ENCODE assay signal across 20 cellular contexts in genomic region chr2:32652555-32653209, GRCh38. TPM values are rescaled to one million over a fixed set of nuclear protein-coding genes. Genes with fewer than 3 reads are reported as not detected.
A peak's percentile ranks its signal among the peaks of the same experiment; 100 is the strongest.
DNase-seq lines count a peak whose midpoint lies in the region; ATAC-seq and TF ChIP-seq lines count a peak whose summit lies in the region.
"Had no signal": no experiment of that assay in that cellular context is flagged by ENCODE, and none has a peak within 500 bp of the region (broad histone marks: within the 10 kb centered on the region; RNA-seq: fewer than 3 reads in every experiment).

No MANE protein-coding gene starts in this region.

- H2BK5ac ChIP-seq in IMR-90 (ENCODE audit: low read depth, low read length, poor library complexity, severe bottlenecking), result peak overlapping the region; percentile 68

- peaks cover 0 to 10% of the 10 kb centered on the region in 2 experiments; a peak in 3 of 4 replicates for H3K79me1 ChIP-seq in IMR-90 (ENCODE audit: low read depth in 1 of 2, low read length in 2 of 2)

- H3K14ac ChIP-seq in IMR-90 (replicated peaks; ENCODE audit: low read depth, low read length), result no peak overlapping the region

- intact Hi-C loops in IMR-90 (cut with micrococcal nuclease), result no loop called here

- H3K36me3 Mint-ChIP-seq in brain, result peaks cover 63% of the 10 kb centered on the region
- H3K36me3 Mint-ChIP-seq: natural killer cell had no signal

- H4K20me1 ChIP-seq in IMR-90 (ENCODE audit: insufficient read depth, low read length) (no peaks in the 10 kb centered on the region), osteoblast (ENCODE audit: insufficient read depth, low read length) (no peaks in the 10 kb centered on the region)

- H3K9me3 Mint-ChIP-seq in brain, result no peaks in the 10 kb centered on the region
- H3K9me3 Mint-ChIP-seq: activated CD8-positive, alpha-beta T cell treated with anti-CD3 and anti-CD28 coated beads for 36 hours; activated naive CD8-positive, alpha-beta T cell treated with anti-CD3 and anti-CD28 coated beads for 36 hours; activated T-cell treated with anti-CD3 and anti-CD28 coated beads, Interleukin-2, amount 50 U/mL, for 72 hours; natural killer cell; stimulated activated memory B cell treated with anti-CD40 and anti-IgM and Interleukin-4, amounts not matched to agents 10 μg/mL and 1 μg/mL and 100 μg/mL, for 72 hours; T-helper 1 cell treated with Interleukin-12 subunit alpha and Interleukin-12 subunit beta and Interleukin-4 antibody, amounts not matched to agents 30 μg/mL and 1 μg/mL, for 36 hours had no signal

- no peak overlapping the region for H3K18ac ChIP-seq in IMR-90 (ENCODE audit: low read depth, low read length)

- no peak overlapping the region for H2AFZ ChIP-seq in IMR-90 (replicated peaks; ENCODE audit: low read length, poor library complexity)
- peak overlapping the region; percentile 10 for H2AFZ ChIP-seq in osteoblast (ENCODE audit: low read length)

- no peak overlapping the region for H2BK15ac ChIP-seq in IMR-90 (ENCODE audit: low read depth, low read length)

- peak; percentile 21; the same call in 1 of the 2 replicates for ATAC-seq in IMR-90 (ENCODE audit: low read depth)
- no peak for ATAC-seq in GM18870 (IDR thresholded peaks at IDR 0.05; ENCODE audit: unreplicated experiment)
- no peak for ATAC-seq in HG03432 (IDR thresholded peaks at IDR 0.05; ENCODE audit: unreplicated experiment)
- ATAC-seq: activated CD8-positive, alpha-beta T cell treated with anti-CD3 and anti-CD28 coated beads for 36 hours; activated T-cell treated with anti-CD3 and anti-CD28 coated beads, Interleukin-2, amount 50 U/mL, for 72 hours; HepG2; natural killer cell; psoas muscle; stimulated activated memory B cell treated with anti-CD40 and anti-IgM and Interleukin-4, amounts not matched to agents 10 μg/mL and 1 μg/mL and 100 μg/mL, for 72 hours had no signal

- no peak overlapping the region; a peak in 1 of 4 replicates for H4K8ac ChIP-seq in IMR-90 (ENCODE audit: low read depth in 2 of 2, low read length in 2 of 2)

- no peak for TF ChIP-seq POLR2A in IMR-90 (IDR thresholded peaks at IDR 0.05; ENCODE audit: low read depth, low read length)

- in situ Hi-C loops in IMR-90 (cut with MboI; ENCODE audit: low sequenced_read_pairs), result no loop called here

- no peaks in the 10 kb centered on the region; the same call in 1 of the 2 replicates for H3K9me1 ChIP-seq in IMR-90 (ENCODE audit: insufficient read depth, low read length)

- WGBS in IMR-90 (ENCODE audit: extremely low coverage in 2 of 2, insufficient read length in 1 of 2), 2 experiments, result 100% methylated on average over 1 of the region's 7 CpGs; no CpG with 5 or more reads in 1 of the 2 experiments

- H3K27ac Mint-ChIP-seq in brain, result peak overlapping the region in 4 of 5 experiments; percentile 6 to 80 (median 60)
- H3K27ac Mint-ChIP-seq: activated CD8-positive, alpha-beta T cell treated with anti-CD3 and anti-CD28 coated beads for 36 hours; activated naive CD8-positive, alpha-beta T cell treated with anti-CD3 and anti-CD28 coated beads for 36 hours; activated T-cell treated with anti-CD3 and anti-CD28 coated beads, Interleukin-2, amount 50 U/mL, for 72 hours; natural killer cell; stimulated activated memory B cell treated with anti-CD40 and anti-IgM and Interleukin-4, amounts not matched to agents 10 μg/mL and 1 μg/mL and 100 μg/mL, for 72 hours; T-helper 1 cell treated with Interleukin-12 subunit alpha and Interleukin-12 subunit beta and Interleukin-4 antibody, amounts not matched to agents 30 μg/mL and 1 μg/mL, for 36 hours had no signal

- H3K4me2 ChIP-seq in IMR-90 (ENCODE audit: low read depth, low read length) (no peak overlapping the region; the same call in 1 of the 2 replicates), osteoblast (ENCODE audit: insufficient read depth, low read length) (peak overlapping the region; percentile 81)

- peak overlapping the region in 1 of 5 experiments; percentile 6 for H3K4me3 Mint-ChIP-seq in brain
- H3K4me3 Mint-ChIP-seq: activated CD8-positive, alpha-beta T cell treated with anti-CD3 and anti-CD28 coated beads for 36 hours; activated naive CD8-positive, alpha-beta T cell treated with anti-CD3 and anti-CD28 coated beads for 36 hours; activated T-cell treated with anti-CD3 and anti-CD28 coated beads, Interleukin-2, amount 50 U/mL, for 72 hours; natural killer cell; stimulated activated memory B cell treated with anti-CD40 and anti-IgM and Interleukin-4, amounts not matched to agents 10 μg/mL and 1 μg/mL and 100 μg/mL, for 72 hours; T-helper 1 cell treated with Interleukin-12 subunit alpha and Interleukin-12 subunit beta and Interleukin-4 antibody, amounts not matched to agents 30 μg/mL and 1 μg/mL, for 36 hours had no signal

- H3K4me1 ChIP-seq in IMR-90 (ENCODE audit: control insufficient read depth, insufficient read depth, low read length), result no peaks in the 10 kb centered on the region
- peaks cover 11% of the 10 kb centered on the region for H3K4me1 ChIP-seq in osteoblast (ENCODE audit: insufficient read depth, low read length)
- H3K4me1 ChIP-seq: upper lobe of left lung had no signal

- dilution Hi-C loops in IMR-90 (cut with HindIII; ENCODE audit: low sequenced_read_pairs, unreplicated experiment), result no loop called here

- H2BK120ac ChIP-seq in IMR-90 (ENCODE audit: low read depth, low read length), result no peak overlapping the region

- no peak overlapping the region for H3K4me3 ChIP-seq in IMR-90 (ENCODE audit: insufficient read depth, low read depth, low read length)
- peak overlapping the region; percentile 41 for H3K4me3 ChIP-seq in osteoblast (ENCODE audit: insufficient read depth, low read length)
- H3K4me3 ChIP-seq: psoas muscle, upper lobe of left lung had no signal

- H2AK9ac ChIP-seq in IMR-90 (replicated peaks; ENCODE audit: low read depth, low read length, poor library complexity), result no peak overlapping the region

- DNase-seq in IMR-90, result peak; percentile 12
- peak; percentile 28 for DNase-seq in NCI-H69 (lab: John Stamatoyannopoulos, UW)
- no peak for DNase-seq in osteoblast (ENCODE audit: insufficient read length, low spot score, missing footprints)
- no peak for DNase-seq in central memory CD4-positive, alpha-beta T cell
- DNase-seq in HuH-7.5 (ENCODE audit: low spot score), result no peak
- DNase-seq: activated CD8-positive, alpha-beta T cell treated with anti-CD3 and anti-CD28 coated beads for 36 hours; activated naive CD8-positive, alpha-beta T cell treated with anti-CD3 and anti-CD28 coated beads for 36 hours; activated T-cell treated with anti-CD3 and anti-CD28 coated beads, Interleukin-2, amount 50 U/mL, for 72 hours; MM.1S; natural killer cell; psoas muscle; Right ventricle myocardium superior; upper lobe of left lung; WERI-Rb-1 had no signal

- POLR2A ChIA-PET in IMR-90 (lab: Charles Lee; ENCODE audit: unreplicated experiment), result interaction anchor here (0.6 kb wide), 1 partner anchor 743 kb away, joined by 3 read pairs; no protein-coding TSS in a partner anchor

- TF ChIP-seq CTCF in IMR-90 (conservative IDR thresholded peaks at IDR 0.05; ENCODE audit: low read depth, low read length), result no peak
- TF ChIP-seq CTCF in brain (conservative IDR thresholded peaks at IDR 0.05), result no peak
- TF ChIP-seq CTCF in osteoblast (IDR thresholded peaks at IDR 0.05; ENCODE audit: extremely low read depth, low read depth, low read length), result no peak

- peaks cover 6% of the 10 kb centered on the region for H3K4me1 Mint-ChIP-seq in brain
- H3K4me1 Mint-ChIP-seq: natural killer cell; stimulated activated memory B cell treated with anti-CD40 and anti-IgM and Interleukin-4, amounts not matched to agents 10 μg/mL and 1 μg/mL and 100 μg/mL, for 72 hours had no signal

- CTCF ChIA-PET in IMR-90 (lab: Yijun Ruan, JAX), result no interaction called here

- no peak overlapping the region for H3K4ac ChIP-seq in IMR-90 (ENCODE audit: low read depth, low read length)

- no peaks in the 10 kb centered on the region for H3K79me2 ChIP-seq in osteoblast (ENCODE audit: insufficient read depth, low read length)

- H3K56ac ChIP-seq in IMR-90 (ENCODE audit: extremely low read depth, insufficient read depth, low read length), result no peak overlapping the region

- no peak overlapping the region for H3K23ac ChIP-seq in IMR-90 (ENCODE audit: low read depth, low read length)

- no peak overlapping the region; the same call in 1 of the 2 replicates for H3K27ac ChIP-seq in IMR-90 (ENCODE audit: insufficient read depth, low read length)
- peak overlapping the region; percentile 61 for H3K27ac ChIP-seq in osteoblast (ENCODE audit: low read depth, low read length)
- H3K27ac ChIP-seq: psoas muscle, upper lobe of left lung, WERI-Rb-1 had no signal

- BruUV-seq in IMR-90 (replicated peaks; lab: Mats Ljungman, UMichigan), result no TSS peak

- H4K91ac ChIP-seq in IMR-90 (ENCODE audit: insufficient read depth, low read depth, low read length), result no peak overlapping the region

- TF ChIP-seq RAD21 in IMR-90 (IDR thresholded peaks at IDR 0.05; ENCODE audit: low read length), result no peak

- no peaks in the 10 kb centered on the region for H3K27me3 Mint-ChIP-seq in brain
- H3K27me3 Mint-ChIP-seq: activated CD8-positive, alpha-beta T cell treated with anti-CD3 and anti-CD28 coated beads for 36 hours; activated naive CD8-positive, alpha-beta T cell treated with anti-CD3 and anti-CD28 coated beads for 36 hours; stimulated activated memory B cell treated with anti-CD40 and anti-IgM and Interleukin-4, amounts not matched to agents 10 μg/mL and 1 μg/mL and 100 μg/mL, for 72 hours had no signal

- H3K9me3 ChIP-seq in IMR-90 (ENCODE audit: control insufficient read depth, insufficient read depth, low read length), result no peaks in the 10 kb centered on the region
- H3K9me3 ChIP-seq in osteoblast (ENCODE audit: low read depth, low read length), result no peaks in the 10 kb centered on the region
- H3K9me3 ChIP-seq: psoas muscle, upper lobe of left lung had no signal

- no peak overlapping the region for H4K5ac ChIP-seq in IMR-90 (ENCODE audit: low read depth, low read length)

- H3K9ac ChIP-seq in IMR-90 (ENCODE audit: low read depth, low read length), result no peak overlapping the region

- peaks cover 9% of the 10 kb centered on the region for H3K36me3 ChIP-seq in IMR-90 (ENCODE audit: control insufficient read depth, insufficient read depth, low read length)
- H3K36me3 ChIP-seq in osteoblast (ENCODE audit: insufficient read depth, low read length), result peaks cover 14% of the 10 kb centered on the region

- no peak overlapping the region for H2BK20ac ChIP-seq in IMR-90 (ENCODE audit: low read depth, low read length)

- H3K27me3 ChIP-seq in IMR-90 (ENCODE audit: control insufficient read depth, insufficient read depth, low read length), result no peaks in the 10 kb centered on the region
- no peaks in the 10 kb centered on the region for H3K27me3 ChIP-seq in osteoblast (ENCODE audit: insufficient read depth, low read length)
- H3K27me3 ChIP-seq: upper lobe of left lung had no signal

- no peak overlapping the region for H2AK5ac ChIP-seq in IMR-90 (ENCODE audit: low read depth, low read length)

TF ChIP-seq in IMR-90, 13 proteins besides CTCF, POLR2A, EP300 and RAD21 (continues in another document):
- no peak for TF ChIP-seq CEBPB (IDR thresholded peaks at IDR 0.05; ENCODE audit: low read depth, low read length)

RNA-seq across cellular contexts. Expression of gene TTC27, which starts 24.8 kb away (rescaled TPM):
- 30.5 and 33.3 TPM in 2 replicates for total RNA-seq in IMR-90 (2012; rRNA removed)
- polyA plus RNA-seq in IMR-90 (2012; rRNA removed), result 9.8 and 12.7 TPM in 2 replicates
- polyA plus RNA-seq in IMR-90 (2012; cell fraction: cytosol; rRNA removed), result 2.7 and 4.4 TPM in 2 replicates
- 1.3 and 7.7 TPM in 2 replicates for polyA plus RNA-seq in IMR-90 (2012; cell fraction: nucleus; rRNA removed; ENCODE audit: low replicate concordance)
- polyA plus RNA-seq in brain (ENCODE audit: insufficient read depth, low read depth, low replicate concordance), result 4.6 TPM
- total RNA-seq in osteoblast, result 24.8 and 25.3 TPM in 2 replicates

Comparison
In these comparisons a context has a peak if more than half of its experiments do, and no peak if none do; other contexts are left out.
1. DNase-seq: peak in IMR-90 (single experiment) and NCI-H69 (single experiment); none in osteoblast (single experiment), central memory CD4-positive, alpha-beta T cell (single experiment) and HuH-7.5 (single experiment).